Comparison of ENCODE assay signal across 19 cellular contexts in genomic region chr7:112071856-112072255, GRCh38.
A peak's percentile ranks its signal among the peaks of the same experiment; 100 is the strongest.
DNase-seq lines count a peak whose midpoint lies in the region; ATAC-seq, FAIRE-seq and TF ChIP-seq lines count a peak whose summit lies in the region.
"Had no signal": no experiment of that assay in that cellular context is flagged by ENCODE, and none has a peak within 500 bp of the region (broad histone marks: within the 10 kb centered on the region; RNA-seq: fewer than 3 reads in every experiment).

No MANE protein-coding gene starts in this region.

- H3K27me3 Mint-ChIP-seq in stimulated activated memory B cell treated with anti-CD40 and anti-IgM and Interleukin-4, amounts not matched to agents 10 μg/mL and 1 μg/mL and 100 μg/mL, for 72 hours = no peaks in the 10 kb centered on the region

- TF ChIP-seq CTCF in HEK293 (tag by site-specific recombination; IDR thresholded peaks at IDR 0.05) (no peak), bronchial epithelial cell (IDR thresholded peaks at IDR 0.05; ENCODE audit: insufficient read depth, low read length, severe bottlenecking) (no peak), pancreas (IDR thresholded peaks at IDR 0.05) (no peak)

- FAIRE-seq in bronchial epithelial cell (lab: Jason Lieb, UNC) = no peak
- no peak for FAIRE-seq in pancreas (lab: Jason Lieb, UNC)

- H3K27ac ChIP-seq in HEK293 (ENCODE audit: extremely low read depth, low read depth, low read length) (no peak overlapping the region), pancreas (no peak overlapping the region)
- H3K27ac ChIP-seq: SK-N-MC had no signal

- no peak for ATAC-seq in pancreas
- no peak for ATAC-seq in HG02885 (IDR thresholded peaks at IDR 0.05; ENCODE audit: poor library complexity, unreplicated experiment)
- no peak for ATAC-seq in stimulated activated memory B cell treated with anti-CD40 and anti-IgM and Interleukin-4, amounts not matched to agents 10 μg/mL and 1 μg/mL and 100 μg/mL, for 72 hours
- ATAC-seq: Panc1 had no signal

- no peaks in the 10 kb centered on the region for H3K4me1 Mint-ChIP-seq in stimulated activated memory B cell treated with anti-CD40 and anti-IgM and Interleukin-4, amounts not matched to agents 10 μg/mL and 1 μg/mL and 100 μg/mL, for 72 hours

- H3K4me3 Mint-ChIP-seq in stimulated activated memory B cell treated with anti-CD40 and anti-IgM and Interleukin-4, amounts not matched to agents 10 μg/mL and 1 μg/mL and 100 μg/mL, for 72 hours = no peak overlapping the region
- H3K4me3 Mint-ChIP-seq: H9 had no signal

- CTCF ChIA-PET in HEK293 (lab: Yijun Ruan, JAX) = interaction anchor here (1.3 kb wide), 1 partner anchor 309 kb away, joined by 3 read pairs; no protein-coding TSS in a partner anchor

- no peaks in the 10 kb centered on the region for H3K27me3 ChIP-seq in bronchial epithelial cell (ENCODE audit: control insufficient read depth, insufficient read depth, low read length)
- H3K27me3 ChIP-seq in pancreas = no peaks in the 10 kb centered on the region

- intact Hi-C loops in pancreas (cut with DNase I) = no loop called here

- POLR2A ChIA-PET in HEK293 (lab: Yijun Ruan, JAX) = no interaction called here

- H3K9me3 Mint-ChIP-seq in stimulated activated memory B cell treated with anti-CD40 and anti-IgM and Interleukin-4, amounts not matched to agents 10 μg/mL and 1 μg/mL and 100 μg/mL, for 72 hours = no peaks in the 10 kb centered on the region

- no peak overlapping the region for H3K27ac Mint-ChIP-seq in stimulated activated memory B cell treated with anti-CD40 and anti-IgM and Interleukin-4, amounts not matched to agents 10 μg/mL and 1 μg/mL and 100 μg/mL, for 72 hours
- H3K27ac Mint-ChIP-seq: H9 had no signal

- DNase-seq in NCI-H226 = peak; percentile 19
- peak; percentile 54 for DNase-seq in bronchial epithelial cell (ENCODE audit: low read depth)
- peak; percentile 59 for DNase-seq in kidney tubule cell (ENCODE audit: low spot score)
- no peak for DNase-seq in pancreas
- no peak for DNase-seq in ecto neural progenitor cell (ENCODE audit: low spot score)
- DNase-seq: AML-193, DMS79 treated with DMSO at 0.1 percent for 48 hours, H9, KBM-7, NCI-H1417 treated with DMSO at 0.1 percent for 48 hours, NCI-H187 treated with DMSO at 0.1 percent for 48 hours, NCI-H2227 treated with DMSO at 0.1 percent for 48 hours, NCI-H524 treated with DMSO at 0.1 percent for 48 hours, Right ventricle myocardium superior had no signal

- H3K9me3 ChIP-seq in HEK293 (ENCODE audit: control insufficient read depth, insufficient read depth, low read depth, low read length) (no peaks in the 10 kb centered on the region), pancreas (no peaks in the 10 kb centered on the region)

- no peaks in the 10 kb centered on the region for H3K36me3 ChIP-seq in HEK293 (ENCODE audit: control insufficient read depth in 2 of 2, insufficient read depth in 1 of 2, low read length in 2 of 2)
- H3K36me3 ChIP-seq in bronchial epithelial cell (ENCODE audit: control insufficient read depth, insufficient read depth, low read length) = no peaks in the 10 kb centered on the region
- no peaks in the 10 kb centered on the region for H3K36me3 ChIP-seq in pancreas

- H3K4me3 ChIP-seq in HEK293 (ENCODE audit: low read depth, low read length) (no peak overlapping the region), bronchial epithelial cell (ENCODE audit: low read depth, low read length) (no peak overlapping the region), pancreas (no peak overlapping the region)
- H3K4me3 ChIP-seq: SK-N-MC had no signal

- H3K4me1 ChIP-seq in HEK293 (ENCODE audit: control insufficient read depth, insufficient read depth, low read length) = peaks cover 5% of the 10 kb centered on the region
- peaks cover 0 to 16% (median 14%) of the 10 kb centered on the region in 3 donors for H3K4me1 ChIP-seq in pancreas

- H3K36me3 Mint-ChIP-seq in stimulated activated memory B cell treated with anti-CD40 and anti-IgM and Interleukin-4, amounts not matched to agents 10 μg/mL and 1 μg/mL and 100 μg/mL, for 72 hours = no peaks in the 10 kb centered on the region

TF ChIP-seq in HEK293, 187 proteins besides CTCF, POLR2A, EP300 and RAD21:
- TF ChIP-seq SCRT2 (tag by site-specific recombination; IDR thresholded peaks at IDR 0.05) (peak; percentile 50), PRDM4 (tag by site-specific recombination; IDR thresholded peaks at IDR 0.05) (no peak)

Comparison
In these comparisons a context has a peak if more than half of its experiments do, and no peak if none do; other contexts are left out.
1. DNase-seq: peak in NCI-H226 (single experiment), bronchial epithelial cell (single experiment) and kidney tubule cell (single experiment); none in pancreas (0 of 6) and ecto neural progenitor cell (single experiment).